ENCODE assay signal across 8 cellular contexts in the genomic region with DNA sequence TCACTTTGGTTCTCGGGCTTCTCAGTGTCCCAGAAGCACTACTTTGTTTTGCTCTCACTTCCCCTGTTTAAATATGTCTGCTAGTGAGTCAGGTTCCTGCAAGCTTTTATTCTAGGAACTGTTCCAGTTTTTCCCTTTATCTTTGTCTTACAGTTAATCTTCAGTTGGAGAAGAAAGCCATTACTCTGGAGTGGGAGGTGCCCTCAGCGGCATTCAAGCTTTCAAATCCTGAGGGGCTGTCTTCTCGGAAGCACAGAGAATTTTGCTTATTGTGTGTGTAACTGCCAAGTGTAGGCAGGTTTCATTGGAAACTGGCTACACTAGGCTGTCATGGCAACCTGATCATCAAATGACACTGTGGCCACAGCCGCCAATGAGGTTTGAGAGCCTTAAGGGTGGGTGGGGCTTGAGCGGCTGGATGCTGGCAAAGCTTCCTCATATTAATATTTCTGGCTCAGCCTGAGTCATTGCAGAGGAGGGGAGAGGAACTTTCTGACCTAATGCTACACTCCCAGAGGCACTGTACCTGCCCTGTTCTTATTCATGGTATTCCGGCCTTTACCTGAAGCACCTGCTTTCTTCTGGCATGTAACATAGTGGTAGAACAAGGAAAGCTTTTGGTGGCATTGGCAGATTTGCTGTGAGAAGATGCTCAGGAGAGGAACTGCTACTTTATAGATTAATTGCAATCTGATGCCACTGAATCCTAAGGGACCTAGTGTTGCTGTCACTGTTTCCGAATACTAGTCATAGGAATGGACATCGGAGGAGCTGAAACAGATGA. TPM values are rescaled to one million over a fixed set of nuclear protein-coding genes. Genes with fewer than 3 reads are reported as not detected.
DNase-seq lines count a peak whose midpoint lies in the region; ATAC-seq and TF ChIP-seq lines count a peak whose summit lies in the region.

No MANE protein-coding gene starts in this region.

- H3K36me3 ChIP-seq in heart left ventricle = no peaks in the 10 kb centered on the region
- no peaks in the 10 kb centered on the region for H3K36me3 ChIP-seq in prostate gland
- H3K36me3 ChIP-seq in upper lobe of right lung = no peaks in the 10 kb centered on the region

- peak overlapping the region in 10 of 12 donors; percentile 4 to 41 (median 27) for H3K4me3 ChIP-seq in heart left ventricle
- peak overlapping the region; percentile 1 to 9 for H3K4me3 ChIP-seq in prostate gland
- peak overlapping the region; percentile 15 for H3K4me3 ChIP-seq in upper lobe of right lung

- H3K4me1 ChIP-seq in heart left ventricle = peaks cover 15 to 89% (median 54%) of the 10 kb centered on the region in 12 donors
- H3K4me1 ChIP-seq in prostate gland (replicated peaks) = peaks cover 26% of the 10 kb centered on the region
- H3K4me1 ChIP-seq in upper lobe of right lung = peaks cover 74% of the 10 kb centered on the region

- TF ChIP-seq POLR2A in heart left ventricle (IDR thresholded peaks at IDR 0.05) (peak; percentile 87 to 92), prostate gland (IDR thresholded peaks at IDR 0.05) (peak; percentile 89)

- TF ChIP-seq CTCF in heart left ventricle (IDR thresholded peaks at IDR 0.05) = no peak
- TF ChIP-seq CTCF in prostate gland (IDR thresholded peaks at IDR 0.05) = no peak
- no peak for TF ChIP-seq CTCF in upper lobe of right lung (IDR thresholded peaks at IDR 0.05)

- peak; percentile 66 for DNase-seq in GF-D8 (lab: John Stamatoyannopoulos, UW)
- peak; percentile 92 for DNase-seq in NCI-H1105 (lab: John Stamatoyannopoulos, UW)
- peak; percentile 67 for DNase-seq in T follicular helper cell (ENCODE audit: low read depth)
- peak in 53 of 56 donors; percentile 15 to 93 (median 78) for DNase-seq in amygdala (lab: John Stamatoyannopoulos, UW)
- peak; percentile 90 to 95 (median 94) for DNase-seq in heart left ventricle
- DNase-seq in prostate gland (ENCODE audit: low spot score) = peak; percentile 94
- peak; percentile 92 for DNase-seq in upper lobe of right lung

- peak; percentile 79 for ATAC-seq in HG02571 (IDR thresholded peaks at IDR 0.05; ENCODE audit: unreplicated experiment)
- ATAC-seq in heart left ventricle = peak; percentile 81 to 86 (median 84)
- peak; percentile 84 for ATAC-seq in upper lobe of right lung

- intact Hi-C loops in heart left ventricle (cut with DNase I) (loop anchor here in 1 of 10 donors (2.0 kb wide), 1 partner anchor 26 kb away; a partner anchor contains a TSS), prostate gland (cut with DNase I) (loop anchor here (10.0 kb wide), 1 partner anchor 130 kb away; no protein-coding TSS in a partner anchor), upper lobe of right lung (cut with DNase I) (no loop called here)

- H3K27me3 ChIP-seq in heart left ventricle (no peaks in the 10 kb centered on the region), prostate gland (replicated peaks; ENCODE audit: insufficient read depth) (no peaks in the 10 kb centered on the region), upper lobe of right lung (no peaks in the 10 kb centered on the region)

- peak overlapping the region; percentile 48 to 96 (median 80) for H3K27ac ChIP-seq in heart left ventricle
- peak overlapping the region; percentile 86 to 92 for H3K27ac ChIP-seq in prostate gland
- peak overlapping the region; percentile 86 for H3K27ac ChIP-seq in upper lobe of right lung

- H3K9me3 ChIP-seq in heart left ventricle = no peaks in the 10 kb centered on the region
- no peaks in the 10 kb centered on the region for H3K9me3 ChIP-seq in prostate gland
- H3K9me3 ChIP-seq in upper lobe of right lung = no peaks in the 10 kb centered on the region

- 8 to 16% (median 12%) methylated on average over 8 of the region's 8 CpGs for WGBS in heart left ventricle, 4 donors
- WGBS in prostate gland = 11% methylated on average over 8 of the region's 8 CpGs

RNA-seq across cellular contexts. Expression of a gene that starts 26.3 kb away (rescaled TPM):
- total RNA-seq in heart left ventricle (10 to 100 TPM in 3 of 9 donors, 1 to 10 TPM in 6; 3.2 to 15.1 (median 6.7) TPM), prostate gland (10 to 100 TPM; 26.0 to 33.1 TPM), upper lobe of right lung (34.7 TPM)
- polyA plus RNA-seq in heart left ventricle = 1 to 10 TPM; 1.7 to 8.8 TPM

RNA-seq across cellular contexts. Expression of a gene that starts 27.2 kb away (rescaled TPM):
- 1 to 10 TPM; 3.5 to 8.9 (median 7.2) TPM for total RNA-seq in heart left ventricle
- polyA plus RNA-seq in heart left ventricle = 1 to 10 TPM; 4.0 to 5.0 TPM
- 10 to 100 TPM; 12.3 to 12.6 TPM for total RNA-seq in prostate gland
- 11.8 TPM for total RNA-seq in upper lobe of right lung

RNA-seq across cellular contexts. Expression of a gene that starts 33.2 kb away (rescaled TPM):
- total RNA-seq in heart left ventricle (100 to 1,000 TPM; 116 to 166 (median 139) TPM), prostate gland (10 to 100 TPM; 89.4 to 96.1 TPM), upper lobe of right lung (35.1 TPM)
- 100 to 1,000 TPM; 143 to 179 TPM for polyA plus RNA-seq in heart left ventricle

RNA-seq across cellular contexts. Expression of a gene that starts 54.9 kb away (rescaled TPM):
- total RNA-seq in heart left ventricle (1 to 10 TPM in 1 of 9 donors, not detected in 8; 5.8 TPM), prostate gland (10 to 100 TPM; 30.5 to 43.7 TPM), upper lobe of right lung (14.3 TPM)
- 1 to 10 TPM in 1 of 2 donors, not detected in 1; 1.1 TPM for polyA plus RNA-seq in heart left ventricle

Comparison
In these comparisons a context has a peak if more than half of its experiments do, and no peak if none do; other contexts are left out.
1. Peak in every context shown above with its lines: DNase-seq, ATAC-seq, H3K4me3 ChIP-seq and H3K27ac ChIP-seq.